Comparison of ENCODE assay signal across 31 cellular contexts in the genomic region with DNA sequence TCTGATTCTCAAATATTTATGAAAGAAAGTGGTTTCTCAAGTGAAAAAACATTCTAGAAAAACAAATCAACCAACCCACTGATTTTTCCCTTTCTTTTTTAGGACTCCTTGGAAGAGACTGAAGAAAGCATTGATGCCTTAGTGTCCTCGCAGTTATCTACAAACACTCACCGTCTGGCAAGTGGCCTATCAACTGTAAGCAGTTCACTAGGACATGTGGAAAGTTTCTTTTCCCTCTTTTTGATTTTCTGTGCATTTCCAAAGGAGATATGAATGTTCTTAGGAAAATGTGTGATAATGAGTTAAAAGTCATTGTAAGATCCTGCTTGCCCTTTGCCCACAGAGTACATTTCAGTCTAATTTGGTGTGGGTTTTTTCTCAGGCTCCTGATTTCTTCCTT.
"Had no signal": no experiment of that assay in that cellular context is flagged by ENCODE, and none has a peak within 500 bp of the region (broad histone marks: within the 10 kb centered on the region; RNA-seq: fewer than 3 reads in every experiment).

No MANE protein-coding gene starts in this region.

- DNase-seq: hypothalamus; immature natural killer cell; kidney; left colon; left ventricle myocardium inferior; mesendoderm; midbrain; mucosa of descending colon; naive thymus-derived CD4-positive, alpha-beta T cell; nucleus accumbens; pancreas; posterior cingulate gyrus; retina; right cardiac atrium; sigmoid colon; small intestine; spleen; stimulated activated CD4-positive, alpha-beta T cell treated with anti-CD3 and anti-CD28 coated beads, Interleukin-4, amount 100 ng/mL, for 24 hours; stimulated activated naive CD4-positive, alpha-beta T cell; uterus had no signal

- ATAC-seq: left colon; mucosa of descending colon; naive thymus-derived CD4-positive, alpha-beta T cell; pancreas; right cardiac atrium; stimulated activated effector memory CD8-positive, alpha-beta T cell treated with anti-CD3 and anti-CD28 coated beads, Interleukin-12 subunit alpha, Interleukin-12 subunit beta, amount 100 ng/mL, for 72 hours had no signal

- H3K9me3 Mint-ChIP-seq: stimulated activated naive CD8-positive, alpha-beta T cell treated with anti-CD3 and anti-CD28 coated beads, Interleukin-15, Interleukin-2, amounts not matched to agents 100 ng/mL and 50 ng/mL, for 24 hours; type B pancreatic cell had no signal

- H3K27me3 Mint-ChIP-seq: naive thymus-derived CD4-positive, alpha-beta T cell; type B pancreatic cell had no signal

- H3K4me1 ChIP-seq: left ventricle myocardium inferior, pancreas, prostate gland, sigmoid colon, spleen, tibial nerve, uterus had no signal

- H3K36me3 ChIP-seq: left ventricle myocardium inferior, pancreas, prostate gland, sigmoid colon, spleen, suprapubic skin, thoracic aorta, tibial nerve, uterus had no signal

- H3K27ac ChIP-seq: left ventricle myocardium inferior, pancreas, prostate gland, sigmoid colon, spleen, suprapubic skin, thoracic aorta, tibial nerve, uterus had no signal

- H3K4me1 Mint-ChIP-seq: nephron, neural crest cell had no signal

- H3K4me3 Mint-ChIP-seq: immature natural killer cell; naive thymus-derived CD4-positive, alpha-beta T cell; nephron; neural crest cell; stimulated activated effector memory CD8-positive, alpha-beta T cell treated with anti-CD3 and anti-CD28 coated beads, Interleukin-12 subunit alpha, Interleukin-12 subunit beta, amount 100 ng/mL, for 72 hours; stimulated activated naive CD8-positive, alpha-beta T cell treated with anti-CD3 and anti-CD28 coated beads, Interleukin-15, Interleukin-2, amounts not matched to agents 100 ng/mL and 50 ng/mL, for 24 hours; type B pancreatic cell had no signal

- H3K27ac Mint-ChIP-seq: immature natural killer cell; naive thymus-derived CD4-positive, alpha-beta T cell; nephron; stimulated activated effector memory CD8-positive, alpha-beta T cell treated with anti-CD3 and anti-CD28 coated beads, Interleukin-12 subunit alpha, Interleukin-12 subunit beta, amount 100 ng/mL, for 72 hours; type B pancreatic cell had no signal

- H3K9me3 ChIP-seq: mucosa of descending colon, pancreas, prostate gland, sigmoid colon, suprapubic skin, thoracic aorta, tibial nerve, uterus had no signal

- H3K36me3 Mint-ChIP-seq: immature natural killer cell; naive thymus-derived CD4-positive, alpha-beta T cell; stimulated activated effector memory CD8-positive, alpha-beta T cell treated with anti-CD3 and anti-CD28 coated beads, Interleukin-12 subunit alpha, Interleukin-12 subunit beta, amount 100 ng/mL, for 72 hours; type B pancreatic cell had no signal

- H3K4me3 ChIP-seq: left ventricle myocardium inferior, lung, mucosa of descending colon, pancreas, prostate gland, sigmoid colon, spleen, suprapubic skin, thoracic aorta, tibial nerve, uterus had no signal

- H3K27me3 ChIP-seq: pancreas, sigmoid colon, suprapubic skin, tibial nerve, uterus had no signal

- FAIRE-seq: islet of Langerhans, small intestine had no signal
